ENCODE assay signal across 1 cellular context in genomic region chr2:191262436-191262835, GRCh38.
TF ChIP-seq lines count a peak whose summit lies in the region.

No MANE protein-coding gene starts in this region.

TF ChIP-seq in SK-N-SH treated with all-trans-retinoic acid at 6 μM for 48 hours, 23 proteins besides CTCF, POLR2A, EP300 and RAD21 (continued from another document):
- TF ChIP-seq ZFP30 (CRISPR knock-in tag; IDR thresholded peaks at IDR 0.05) = no peak
- TF ChIP-seq ZC3H10 (CRISPR knock-in tag; IDR thresholded peaks at IDR 0.05) = no peak
- TF ChIP-seq CREB5 (CRISPR knock-in tag; IDR thresholded peaks at IDR 0.05; ENCODE audit: low read depth) = no peak
- no peak for TF ChIP-seq BACH2 (CRISPR knock-in tag; IDR thresholded peaks at IDR 0.05; ENCODE audit: borderline replicate concordance)
- TF ChIP-seq ISL1 (CRISPR knock-in tag; IDR thresholded peaks at IDR 0.05) = no peak
- no peak for TF ChIP-seq ZNF8 (CRISPR knock-in tag; IDR thresholded peaks at IDR 0.05)
